ENCODE assay signal across 17 cellular contexts in the genomic region with DNA sequence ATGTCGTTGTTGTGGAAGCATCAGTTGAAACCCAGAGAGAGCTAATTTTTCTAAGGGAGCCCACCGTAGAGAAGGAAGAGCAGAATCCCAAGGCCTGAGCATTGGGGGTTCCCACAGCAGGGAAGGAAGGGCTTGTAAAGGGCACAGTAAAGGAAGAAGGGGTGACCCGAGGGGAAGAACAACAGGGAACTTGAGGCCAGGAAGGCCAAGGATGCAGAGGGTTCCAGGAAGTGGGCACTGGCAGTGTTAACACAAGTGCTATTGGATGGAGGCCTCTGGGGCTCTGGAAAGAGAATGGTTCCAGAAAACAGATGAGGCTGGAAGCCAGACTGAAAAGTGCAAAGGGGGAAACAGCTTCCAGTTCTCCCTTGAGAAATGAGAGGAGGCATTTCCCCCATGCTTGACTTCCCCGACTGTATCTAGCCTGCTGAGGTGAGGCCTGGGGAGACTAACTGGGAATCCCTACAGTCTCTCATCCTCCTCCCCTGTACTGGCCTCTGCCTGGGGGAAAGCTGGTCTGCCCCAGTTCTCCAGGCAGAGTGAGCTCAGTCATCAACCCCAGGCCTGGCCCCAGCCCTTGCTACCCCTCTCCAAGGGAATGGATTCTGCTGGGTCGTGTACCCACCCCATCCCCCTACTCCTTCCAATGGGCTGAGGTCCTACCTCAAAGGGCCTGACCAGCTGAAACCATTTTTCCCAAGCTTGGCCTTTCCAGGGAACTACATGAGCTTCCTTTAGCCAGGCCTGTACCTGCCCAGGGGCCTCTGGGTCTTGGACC. TPM values are rescaled to one million over a fixed set of nuclear protein-coding genes. Genes with fewer than 3 reads are reported as not detected.
DNase-seq lines count a peak whose midpoint lies in the region; ATAC-seq and TF ChIP-seq lines count a peak whose summit lies in the region.
"Had no signal": no experiment of that assay in that cellular context is flagged by ENCODE, and none has a peak within 500 bp of the region (broad histone marks: within the 10 kb centered on the region; RNA-seq: fewer than 3 reads in every experiment).

No MANE protein-coding gene starts in this region.

- intact Hi-C loops in heart right ventricle (cut with DNase I) (loop anchor here in 3 of 10 donors (10.0 kb wide), 3 partner anchors 157 to 677 kb away; no protein-coding TSS in a partner anchor), Right ventricle myocardium superior (cut with DNase I) (no loop called here), adrenal gland (cut with DNase I) (no loop called here), tibial artery (cut with DNase I; ENCODE audit: low total_unique reads) (loop anchor here (10.0 kb wide), 1 partner anchor 67 kb away; no protein-coding TSS in a partner anchor)

- H3K9me3 ChIP-seq in heart right ventricle (peaks cover 0 to 2% (median 0%) of the 10 kb centered on the region in 11 donors), adrenal gland (replicated peaks in 1 of 3) (no peaks in the 10 kb centered on the region), tibial artery (no peaks in the 10 kb centered on the region)
- H3K9me3 ChIP-seq: psoas muscle had no signal

- peak overlapping the region in 9 of 10 donors; percentile 8 to 81 (median 43) for H3K27ac ChIP-seq in heart right ventricle
- peak overlapping the region in 3 of 5 donors; percentile 35 to 80 (median 71) for H3K27ac ChIP-seq in adrenal gland
- peak overlapping the region; percentile 6 to 94 for H3K27ac ChIP-seq in tibial artery
- H3K27ac ChIP-seq: psoas muscle had no signal

- ATAC-seq in heart right ventricle (no peak), Right ventricle myocardium superior (ENCODE audit: poor library complexity) (no peak), GM18867 (IDR thresholded peaks at IDR 0.05; ENCODE audit: unreplicated experiment) (no peak)
- ATAC-seq: activated CD4-positive, alpha-beta T cell treated with anti-CD3 and anti-CD28 coated beads for 36 hours; psoas muscle had no signal

- TF ChIP-seq CTCF in heart right ventricle (IDR thresholded peaks at IDR 0.05), result no peak
- TF ChIP-seq CTCF in adrenal gland (IDR thresholded peaks at IDR 0.05), result no peak
- no peak for TF ChIP-seq CTCF in tibial artery (IDR thresholded peaks at IDR 0.05)

- DNase-seq in heart right ventricle, result no peak
- DNase-seq in Right ventricle myocardium superior, result no peak
- DNase-seq in adrenal gland, result peak in 1 of 7 donors; percentile 46
- peak; percentile 41 for DNase-seq in mesenteric fat pad (ENCODE audit: low spot score)
- DNase-seq in tibial artery, result no peak
- DNase-seq in activated effector memory CD4-positive, alpha-beta T cell treated with Interleukin-2 at 50 U/mL for 16 hours, result no peak
- DNase-seq in cerebellar cortex (ENCODE audit: low spot score), result no peak
- DNase-seq: activated CD4-positive, alpha-beta T cell treated with anti-CD3 and anti-CD28 coated beads for 36 hours; activated naive CD4-positive, alpha-beta T cell treated with Interleukin-2 at 50 U/mL for 16 hours; activated T-cell treated with anti-CD3 and anti-CD28 coated beads for 4 hours; DND-41; immature natural killer cell; KBM-7; MV-4-11; NCI-H187 treated with DMSO at 0.1 percent for 48 hours; psoas muscle had no signal

- H3K27me3 ChIP-seq in heart right ventricle (no peaks in the 10 kb centered on the region), adrenal gland (no peaks in the 10 kb centered on the region), tibial artery (no peaks in the 10 kb centered on the region)

- no peaks in the 10 kb centered on the region for H3K36me3 ChIP-seq in heart right ventricle
- H3K36me3 ChIP-seq in adrenal gland (replicated peaks in 1 of 2), result no peaks in the 10 kb centered on the region
- H3K36me3 ChIP-seq in tibial artery, result no peaks in the 10 kb centered on the region

- no peak for TF ChIP-seq POLR2A in adrenal gland (IDR thresholded peaks at IDR 0.05)

- whole genome bisulfite sequencing in heart right ventricle, 2 donors, result 67 to 72% methylated on average over 5 of the region's 5 CpGs
- 74 to 88% (median 82%) methylated on average over 4 to 5 of the region's 5 CpGs for WGBS in adrenal gland, 4 donors

- H3K4me3 ChIP-seq in heart right ventricle (no peak overlapping the region), adrenal gland (no peak overlapping the region), tibial artery (no peak overlapping the region)
- H3K4me3 ChIP-seq: psoas muscle had no signal

- peaks cover 4 to 72% (median 54%) of the 10 kb centered on the region in 9 donors for H3K4me1 ChIP-seq in heart right ventricle
- H3K4me1 ChIP-seq in adrenal gland (replicated peaks in 1 of 2), result peaks cover 25 to 71% of the 10 kb centered on the region in 2 donors
- peaks cover 0 to 56% (median 26%) of the 10 kb centered on the region in 4 donors for H3K4me1 ChIP-seq in tibial artery
- H3K4me1 ChIP-seq: psoas muscle had no signal

RNA-seq across cellular contexts. Expression of a gene that starts 43.2 kb away (rescaled TPM):
- total RNA-seq in heart right ventricle (100 to 1,000 TPM; 170 to 416 (median 253) TPM), Right ventricle myocardium superior (356 TPM), adrenal gland (1,000 to 10,000 TPM in 1 of 8 donors, 100 to 1,000 TPM in 7; 211 to 1,020 (median 554) TPM), mesenteric fat pad (71.1 TPM)
- polyA plus RNA-seq in heart right ventricle (100 to 1,000 TPM; 123 to 661 TPM), adrenal gland (100 to 1,000 TPM; 253 to 508 (median 491) TPM)
